ENCODE assay signal across 11 cellular contexts in genomic region chr5:157485811-157486739, GRCh38. TPM values are rescaled to one million over a fixed set of nuclear protein-coding genes. Genes with fewer than 3 reads are reported as not detected.
DNase-seq lines count a peak whose midpoint lies in the region; ATAC-seq and TF ChIP-seq lines count a peak whose summit lies in the region.
"Had no signal": no experiment of that assay in that cellular context is flagged by ENCODE, and none has a peak within 500 bp of the region (broad histone marks: within the 10 kb centered on the region; RNA-seq: fewer than 3 reads in every experiment).

No MANE protein-coding gene starts in this region.

- TF ChIP-seq CTCF in activated B cell treated with CpG ODN at 0.5 μM for 24 hours (IDR thresholded peaks at IDR 0.05) (no peak), osteoblast (IDR thresholded peaks at IDR 0.05; ENCODE audit: extremely low read depth, low read depth, low read length) (no peak)

- H3K27ac Mint-ChIP-seq in activated B cell treated with CpG ODN at 0.5 μM for 24 hours: peak overlapping the region; percentile 95

- no peaks in the 10 kb centered on the region for H3K27me3 Mint-ChIP-seq in activated B cell treated with CpG ODN at 0.5 μM for 24 hours

- POLR2A ChIA-PET in activated B cell treated with CpG ODN at 0.5 μM for 24 hours (lab: Charles Lee): interaction anchor here (0.7 to 4.3 kb wide), 24 partner anchors 8 to 343 kb away, joined by 3 to 31 read pairs (median 5); partner anchors contain the start of genes ADAM19, MED7 and NIPAL4

- peaks cover 0 to 51% (median 16%) of the 10 kb centered on the region in 11 experiments; a peak in 13 of 22 replicates for H3K36me3 ChIP-seq in BLaER1 treated with 17β-estradiol and CSF1 and Interleukin-3, amounts not matched to agents 10 nM and 100 nM
- peaks cover 29% of the 10 kb centered on the region for H3K36me3 ChIP-seq in osteoblast (ENCODE audit: insufficient read depth, low read length)

- no peak overlapping the region for H2AFZ ChIP-seq in osteoblast (ENCODE audit: low read length)

- H3K36me3 Mint-ChIP-seq in activated B cell treated with CpG ODN at 0.5 μM for 24 hours (ENCODE audit: low read depth): peaks cover 90% of the 10 kb centered on the region

- intact Hi-C loops in activated B cell treated with CpG ODN at 0.5 μM for 24 hours (cut with micrococcal nuclease): loop anchor here (2.0 to 5.0 kb wide), 7 partner anchors 36 to 257 kb away; partner anchors contain the start of genes LSM11 and THG1L

- H3K4me1 ChIP-seq in BLaER1 treated with 17β-estradiol and CSF1 and Interleukin-3, amounts not matched to agents 10 nM and 100 nM: peaks cover 30 to 45% (median 40%) of the 10 kb centered on the region in 10 experiments
- no peaks in the 10 kb centered on the region for H3K4me1 ChIP-seq in osteoblast (ENCODE audit: insufficient read depth, low read length)

- peak; percentile 69 for ATAC-seq in GM18861 (IDR thresholded peaks at IDR 0.05; ENCODE audit: unreplicated experiment)
- peak; percentile 66 for ATAC-seq in HG02763 (IDR thresholded peaks at IDR 0.05; ENCODE audit: unreplicated experiment)
- peak; percentile 47 for ATAC-seq in activated B cell treated with CpG ODN at 0.5 μM for 24 hours (ENCODE audit: low read depth)

- H3K9ac ChIP-seq in BLaER1 treated with 17β-estradiol and CSF1 and Interleukin-3, amounts not matched to agents 10 nM and 100 nM: peak overlapping the region in 2 of 11 experiments; percentile 1 to 15; a peak in 2 of 22 replicates

- H3K4me2 ChIP-seq in BLaER1 treated with 17β-estradiol and CSF1 and Interleukin-3, amounts not matched to agents 10 nM and 100 nM: peak overlapping the region; percentile 45 to 87 (median 66); a peak in 20 of 22 replicates
- no peak overlapping the region for H3K4me2 ChIP-seq in osteoblast (ENCODE audit: insufficient read depth, low read length)

- H4K20me1 ChIP-seq in BLaER1 treated with 17β-estradiol and CSF1 and Interleukin-3, amounts not matched to agents 10 nM and 100 nM: peaks cover 0 to 5% (median 0%) of the 10 kb centered on the region in 11 experiments; a peak in 1 of 22 replicates
- H4K20me1 ChIP-seq in osteoblast (ENCODE audit: insufficient read depth, low read length): peaks cover 2% of the 10 kb centered on the region

- H3K4me1 Mint-ChIP-seq in activated B cell treated with CpG ODN at 0.5 μM for 24 hours: peaks cover 86% of the 10 kb centered on the region

- peak overlapping the region in 2 of 11 experiments; percentile 10 to 32; a peak in 3 of 22 replicates for H3K27ac ChIP-seq in BLaER1 treated with 17β-estradiol and CSF1 and Interleukin-3, amounts not matched to agents 10 nM and 100 nM
- no peak overlapping the region for H3K27ac ChIP-seq in osteoblast (ENCODE audit: low read depth, low read length)

- H3K9me3 Mint-ChIP-seq in activated B cell treated with CpG ODN at 0.5 μM for 24 hours: no peaks in the 10 kb centered on the region

- H3K4me3 ChIP-seq in BLaER1 treated with 17β-estradiol and CSF1 and Interleukin-3, amounts not matched to agents 10 nM and 100 nM: no peak overlapping the region
- H3K4me3 ChIP-seq in osteoblast (ENCODE audit: insufficient read depth, low read length): no peak overlapping the region

- CTCF ChIA-PET in activated B cell treated with CpG ODN at 0.5 μM for 24 hours (lab: Charles Lee): interaction anchor here (0.6 to 2.6 kb wide), 13 partner anchors 9 to 232 kb away, joined by 3 to 12 read pairs (median 3); partner anchors contain the start of gene NIPAL4

- peaks cover 0 to 9% (median 0%) of the 10 kb centered on the region in 11 experiments; a peak in 1 of 22 replicates for H3K9me3 ChIP-seq in BLaER1 treated with 17β-estradiol and CSF1 and Interleukin-3, amounts not matched to agents 10 nM and 100 nM (replicated peaks in 1 of 11)
- no peaks in the 10 kb centered on the region for H3K9me3 ChIP-seq in osteoblast (ENCODE audit: low read depth, low read length)

- H3K79me2 ChIP-seq in osteoblast (ENCODE audit: insufficient read depth, low read length): no peaks in the 10 kb centered on the region

- no peak for DNase-seq in activated B cell treated with CpG ODN at 0.5 μM for 24 hours
- no peak for DNase-seq in NCI-H1930 (lab: John Stamatoyannopoulos, UW)
- no peak for DNase-seq in SHP77 treated with DMSO at 0.1 percent for 48 hours (lab: John Stamatoyannopoulos, UW)
- no peak for DNase-seq in osteoblast (ENCODE audit: insufficient read length, low spot score, missing footprints)
- no peak for DNase-seq in NCI-H2029 treated with DMSO at 0.1 percent for 48 hours (lab: John Stamatoyannopoulos, UW)
- DNase-seq: mammary epithelial cell, NCI-H1092 had no signal

- H3K4me3 Mint-ChIP-seq in activated B cell treated with CpG ODN at 0.5 μM for 24 hours: peak overlapping the region; percentile 72

- H3K27me3 ChIP-seq in BLaER1 treated with 17β-estradiol and CSF1 and Interleukin-3, amounts not matched to agents 10 nM and 100 nM: no peaks in the 10 kb centered on the region
- H3K27me3 ChIP-seq in osteoblast (ENCODE audit: insufficient read depth, low read length): no peaks in the 10 kb centered on the region

RNA-seq across cellular contexts. Expression of gene NIPAL4, which starts 26.1 kb away (rescaled TPM):
- total RNA-seq in activated B cell treated with CpG ODN at 0.5 μM for 24 hours (2.7 and 2.8 TPM in 2 replicates), osteoblast (0.36 TPM in 1 of 2 replicates, not detected in the other)
- total RNA-seq: H4 had no signal
